In the genomic region with DNA sequence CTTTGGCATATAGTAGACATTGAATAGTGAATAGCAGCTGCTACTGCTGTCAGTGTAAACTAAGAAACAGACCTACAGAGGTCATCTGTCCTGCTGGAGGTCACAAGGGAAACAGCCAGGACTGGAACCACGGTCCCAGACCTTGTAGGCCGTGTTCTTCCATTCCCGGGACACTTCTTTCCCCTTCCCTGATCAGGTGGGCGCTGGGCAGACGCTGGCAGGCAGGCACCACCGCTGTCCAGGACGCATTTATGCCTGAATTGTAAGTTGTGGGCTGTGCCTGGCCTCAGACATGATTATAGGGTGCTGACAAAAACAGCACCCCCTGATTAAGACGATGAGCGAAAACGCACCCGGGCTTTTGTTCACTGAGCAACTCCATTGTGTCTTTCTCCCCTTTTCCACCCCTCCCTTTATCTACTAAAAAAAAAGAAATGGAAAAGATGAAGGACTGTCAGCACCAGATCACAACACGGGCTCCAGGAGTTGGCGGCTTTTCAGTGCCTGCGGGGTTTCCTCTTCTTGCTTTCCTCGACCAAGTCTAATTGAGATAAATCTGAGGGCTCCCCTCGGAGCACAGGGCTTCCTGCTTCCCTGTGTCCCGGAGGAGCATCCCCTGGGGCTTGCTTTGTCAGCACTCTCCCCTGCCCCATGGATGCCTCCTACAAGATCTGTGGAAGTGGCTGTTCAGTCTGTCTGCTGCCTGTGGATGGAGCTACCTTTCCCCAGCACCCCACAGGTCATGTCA, we compare ENCODE assay signal across 14 cellular contexts.
DNase-seq lines count a peak whose midpoint lies in the region; ATAC-seq and TF ChIP-seq lines count a peak whose summit lies in the region.
"Had no signal": no experiment of that assay in that cellular context is flagged by ENCODE, and none has a peak within 500 bp of the region (broad histone marks: within the 10 kb centered on the region; RNA-seq: fewer than 3 reads in every experiment).

No MANE protein-coding gene starts in this region.

- H3K27me3 Mint-ChIP-seq in activated CD4-positive, alpha-beta T cell treated with anti-CD3 and anti-CD28 coated beads for 36 hours: no peaks in the 10 kb centered on the region

- H3K4me1 ChIP-seq in spleen: peaks cover under 1 to 32% (median 14%) of the 10 kb centered on the region in 6 donors
- peaks cover 6 to 12% of the 10 kb centered on the region in 2 experiments for H3K4me1 ChIP-seq in trophoblast cell (ENCODE audit: control insufficient read depth in 1 of 2, insufficient read depth in 2 of 2, low read length in 2 of 2)

- no peak overlapping the region for H4K91ac ChIP-seq in trophoblast cell (ENCODE audit: low read depth, low read length)

- H3K79me1 ChIP-seq in trophoblast cell (ENCODE audit: low read length): no peaks in the 10 kb centered on the region

- H3K9me3 Mint-ChIP-seq in activated CD4-positive, alpha-beta T cell treated with anti-CD3 and anti-CD28 coated beads for 36 hours (ENCODE audit: low read depth): no peaks in the 10 kb centered on the region

- H4K12ac ChIP-seq in trophoblast cell (ENCODE audit: low read depth, low read length): no peak overlapping the region

- DNase-seq in ELF-1 (ENCODE audit: low read depth, low spot score) (peak; percentile 82), RPMI7951 (ENCODE audit: low read depth) (peak; percentile 77), foreskin melanocyte (peak; percentile 38), spleen (peak; percentile 57), cerebellar nuclear complex (lab: John Stamatoyannopoulos, UW) (no peak), trophoblast cell (no peak)
- no peak for DNase-seq in activated CD4-positive, alpha-beta T cell treated with anti-CD3 and anti-CD28 coated beads for 36 hours
- DNase-seq: Karpas-422, NCI-H1105 treated with DMSO at 0.1 percent for 48 hours, NCI-H187 treated with DMSO at 0.1 percent for 48 hours, NCI-H524 treated with DMSO at 0.1 percent for 48 hours had no signal

- H2BK120ac ChIP-seq in trophoblast cell (ENCODE audit: insufficient read depth, low read length, poor library complexity): no peak overlapping the region

- H2BK12ac ChIP-seq in trophoblast cell (ENCODE audit: low read length): no peak overlapping the region

- H3K4me1 Mint-ChIP-seq in activated CD4-positive, alpha-beta T cell treated with anti-CD3 and anti-CD28 coated beads for 36 hours: no peaks in the 10 kb centered on the region

- H3K27ac Mint-ChIP-seq in activated CD4-positive, alpha-beta T cell treated with anti-CD3 and anti-CD28 coated beads for 36 hours: no peak overlapping the region

- CTCF ChIA-PET in activated CD4-positive, alpha-beta T cell treated with anti-CD3 and anti-CD28 coated beads for 36 hours (lab: Charles Lee): interaction anchor here (0.6 to 0.8 kb wide), 2 partner anchors 116 to 143 kb away, joined by 3 read pairs; no protein-coding TSS in a partner anchor

- H3K4me3 ChIP-seq in spleen (no peak overlapping the region), trophoblast cell (ENCODE audit: low read depth, low read length) (no peak overlapping the region)
- H3K4me3 ChIP-seq: BLaER1 treated with 17β-estradiol and CSF1 and Interleukin-3, amounts not matched to agents 10 nM and 100 nM had no signal

- no peaks in the 10 kb centered on the region for H3K36me3 ChIP-seq in spleen
- H3K36me3 ChIP-seq in trophoblast cell (ENCODE audit: control insufficient read depth in 1 of 2, insufficient read depth in 2 of 2, low read length in 2 of 2): no peaks in the 10 kb centered on the region

- H3K27me3 ChIP-seq in spleen (replicated peaks in 1 of 7) (no peaks in the 10 kb centered on the region), trophoblast cell (ENCODE audit: insufficient read depth, low read length) (no peaks in the 10 kb centered on the region)
- H3K27me3 ChIP-seq: BLaER1 treated with 17β-estradiol and CSF1 and Interleukin-3, amounts not matched to agents 10 nM and 100 nM had no signal

- no peak overlapping the region for H3K14ac ChIP-seq in trophoblast cell (ENCODE audit: low read length)

- no peak overlapping the region for H2AK5ac ChIP-seq in trophoblast cell (ENCODE audit: low read length)

- H3K9me3 ChIP-seq in spleen: peaks cover 0 to 11% (median 2%) of the 10 kb centered on the region in 8 donors
- no peaks in the 10 kb centered on the region for H3K9me3 ChIP-seq in trophoblast cell (ENCODE audit: insufficient read depth, low read depth, low read length)

- no peak overlapping the region for H3K4ac ChIP-seq in trophoblast cell (ENCODE audit: low read depth, low read length)

- H2BK5ac ChIP-seq in trophoblast cell (ENCODE audit: low read depth, low read length, poor library complexity): no peak overlapping the region

- H3K27ac ChIP-seq in spleen (no peak overlapping the region), trophoblast cell (ENCODE audit: low read depth, low read length) (no peak overlapping the region)
- H3K27ac ChIP-seq: BLaER1 treated with 17β-estradiol and CSF1 and Interleukin-3, amounts not matched to agents 10 nM and 100 nM; RWPE1 had no signal

- no peak for TF ChIP-seq CTCF in spleen (IDR thresholded peaks at IDR 0.05 in 8 of 11, conservative IDR thresholded peaks at IDR 0.05 in 3 of 11)

- no peak overlapping the region for H3K9ac ChIP-seq in trophoblast cell (ENCODE audit: low read length)
- H3K9ac ChIP-seq: BLaER1 treated with 17β-estradiol and CSF1 and Interleukin-3, amounts not matched to agents 10 nM and 100 nM had no signal

- intact Hi-C loops in spleen (cut with DNase I; ENCODE audit: low total_unique reads): no loop called here
- intact Hi-C loops in activated CD4-positive, alpha-beta T cell treated with anti-CD3 and anti-CD28 coated beads for 36 hours (cut with DNase I, micrococcal nuclease): no loop called here

- no peak overlapping the region for H3K23ac ChIP-seq in trophoblast cell (ENCODE audit: low read length)

- TF ChIP-seq POLR2A in spleen (IDR thresholded peaks at IDR 0.05): no peak

- no peak overlapping the region for H3K4me3 Mint-ChIP-seq in activated CD4-positive, alpha-beta T cell treated with anti-CD3 and anti-CD28 coated beads for 36 hours

- no peak overlapping the region for H2AFZ ChIP-seq in trophoblast cell (ENCODE audit: insufficient read depth, low read length, poor library complexity)

- H4K8ac ChIP-seq in trophoblast cell (ENCODE audit: low read depth, low read length): no peak overlapping the region

- ATAC-seq in activated CD4-positive, alpha-beta T cell treated with anti-CD3 and anti-CD28 coated beads for 36 hours: no peak
- ATAC-seq in HG03460 (IDR thresholded peaks at IDR 0.05; ENCODE audit: unreplicated experiment): no peak

- no peak overlapping the region for H3K4me2 ChIP-seq in trophoblast cell (ENCODE audit: low read length)

- 74 to 83% (median 79%) methylated on average over 17 of the region's 17 CpGs for WGBS in spleen, 5 donors
- WGBS in trophoblast cell (ENCODE audit: extremely low coverage, insufficient coverage, insufficient read length): no CpG with 5 or more reads among the region's 17 CpGs

- H3K18ac ChIP-seq in trophoblast cell (ENCODE audit: low read length): no peak overlapping the region

- H3K36me3 Mint-ChIP-seq in activated CD4-positive, alpha-beta T cell treated with anti-CD3 and anti-CD28 coated beads for 36 hours (ENCODE audit: low read depth): no peaks in the 10 kb centered on the region

- H3K79me2 ChIP-seq in trophoblast cell (ENCODE audit: control insufficient read depth, insufficient read depth, low read length, poor library complexity): no peaks in the 10 kb centered on the region

- POLR2A ChIA-PET in activated CD4-positive, alpha-beta T cell treated with anti-CD3 and anti-CD28 coated beads for 36 hours (lab: Charles Lee): no interaction called here

Comparison
In these comparisons a context has a peak if more than half of its experiments do, and no peak if none do; other contexts are left out.
1. DNase-seq: peak in ELF-1 (single experiment), RPMI7951 (single experiment), foreskin melanocyte (single experiment) and spleen (single experiment); none in activated CD4-positive, alpha-beta T cell treated with anti-CD3 and anti-CD28 coated beads for 36 hours (single experiment), cerebellar nuclear complex (0 of 2) and trophoblast cell (0 of 2).